11 cellular contexts compared by ENCODE assay signal in genomic region chr17:61000911-61001310, GRCh38.
DNase-seq lines count a peak whose midpoint lies in the region; TF ChIP-seq lines count a peak whose summit lies in the region.
"Had no signal": no experiment of that assay in that cellular context is flagged by ENCODE, and none has a peak within 500 bp of the region (broad histone marks: within the 10 kb centered on the region; RNA-seq: fewer than 3 reads in every experiment).

No MANE protein-coding gene starts in this region.

- no peak overlapping the region for H2AFZ ChIP-seq in neural progenitor cell (replicated peaks)

- H4K20me1 ChIP-seq in neural progenitor cell (ENCODE audit: low read depth) = no peaks in the 10 kb centered on the region

- no peaks in the 10 kb centered on the region for H3K27me3 ChIP-seq in neural progenitor cell
- no peaks in the 10 kb centered on the region for H3K27me3 ChIP-seq in esophagus muscularis mucosa

- TF ChIP-seq CTCF in GM12864 (IDR thresholded peaks at IDR 0.05; ENCODE audit: low read depth, low read length, missing control alignments) = peak; percentile 3
- peak; percentile 63 for TF ChIP-seq CTCF in choroid plexus epithelial cell (conservative IDR thresholded peaks at IDR 0.05; ENCODE audit: low read depth, low read length)
- peak; percentile 47 for TF ChIP-seq CTCF in neural progenitor cell (IDR thresholded peaks at IDR 0.05)
- peak in 1 of 3 experiments; percentile 18 for TF ChIP-seq CTCF in esophagus muscularis mucosa (IDR thresholded peaks at IDR 0.05)

- H3K9ac ChIP-seq in neural progenitor cell = no peak overlapping the region

- H3K4me2 ChIP-seq in neural progenitor cell = no peak overlapping the region

- no peaks in the 10 kb centered on the region for H3F3A ChIP-seq in neural progenitor cell (ENCODE audit: low read depth)

- DNase-seq in GM12864 (ENCODE audit: low read depth) = no peak
- DNase-seq in NCI-H460 (ENCODE audit: extremely low read depth, low read depth) = peak; percentile 81
- DNase-seq in choroid plexus epithelial cell (ENCODE audit: low read depth) = peak; percentile 73
- peak; percentile 45 for DNase-seq in neural progenitor cell (ENCODE audit: low spot score)
- no peak for DNase-seq in stimulated activated CD4-positive, alpha-beta T cell treated with anti-CD3 and anti-CD28 coated beads, Interleukin-2, amount 100 ng/mL, for 24 hours
- DNase-seq in activated T-helper 1 cell treated with anti-CD3 and anti-CD28 coated beads, Interleukin-12 subunit alpha, Interleukin-12 subunit beta, Interleukin-2, Interleukin-4 antibody, amounts not matched to agents 30 ng/mL and 10 ng/mL and 1 ng/mL, durations not matched to agents 14 hours and 24 hours and 36 hours (ENCODE audit: low spot score) = no peak
- no peak for DNase-seq in esophagus muscularis mucosa (ENCODE audit: extremely low spot score)
- DNase-seq: activated CD8-positive, alpha-beta T cell treated with anti-CD3 and anti-CD28 coated beads, Interleukin-2, amount 10 ng/mL, durations not matched to agents 7 days and 5 days; cerebellar nuclear complex; islet precursor cell had no signal

- 39% methylated on average over 2 of the region's 2 CpGs for WGBS in esophagus muscularis mucosa

- intact Hi-C loops in activated T-helper 1 cell treated with anti-CD3 and anti-CD28 coated beads, Interleukin-12 subunit alpha, Interleukin-12 subunit beta, Interleukin-2, Interleukin-4 antibody, amounts not matched to agents 30 ng/mL and 10 ng/mL and 1 ng/mL, durations not matched to agents 14 hours and 24 hours and 36 hours (cut with micrococcal nuclease) = loop anchor here (5.0 to 10.0 kb wide), 2 partner anchors 406 to 454 kb away; partner anchors contain the start of gene TBX4
- intact Hi-C loops in esophagus muscularis mucosa (cut with DNase I) = loop anchor here (5.0 kb wide), 1 partner anchor 391 kb away; no protein-coding TSS in a partner anchor

- no peak overlapping the region for H3K27ac ChIP-seq in neural progenitor cell
- no peak overlapping the region for H3K27ac ChIP-seq in esophagus muscularis mucosa (replicated peaks in 1 of 4)

- no peaks in the 10 kb centered on the region for H3K9me3 ChIP-seq in neural progenitor cell (ENCODE audit: low read depth)
- H3K9me3 ChIP-seq in esophagus muscularis mucosa = no peaks in the 10 kb centered on the region

- no peaks in the 10 kb centered on the region for H3K36me3 Mint-ChIP-seq in neural progenitor cell
- peaks cover 2% of the 10 kb centered on the region for H3K36me3 Mint-ChIP-seq in activated T-helper 1 cell treated with anti-CD3 and anti-CD28 coated beads, Interleukin-12 subunit alpha, Interleukin-12 subunit beta, Interleukin-2, Interleukin-4 antibody, amounts not matched to agents 30 ng/mL and 10 ng/mL and 1 ng/mL, durations not matched to agents 14 hours and 24 hours and 36 hours (ENCODE audit: low read depth)

- no peaks in the 10 kb centered on the region for H3K27me3 Mint-ChIP-seq in neural progenitor cell (ENCODE audit: insufficient read depth, low read depth)
- peaks cover 3% of the 10 kb centered on the region for H3K27me3 Mint-ChIP-seq in activated T-helper 1 cell treated with anti-CD3 and anti-CD28 coated beads, Interleukin-12 subunit alpha, Interleukin-12 subunit beta, Interleukin-2, Interleukin-4 antibody, amounts not matched to agents 30 ng/mL and 10 ng/mL and 1 ng/mL, durations not matched to agents 14 hours and 24 hours and 36 hours (ENCODE audit: insufficient read depth)
- H3K27me3 Mint-ChIP-seq: stimulated activated naive CD8-positive, alpha-beta T cell treated with anti-CD3 and anti-CD28 coated beads, Interleukin-15, Interleukin-2, amounts not matched to agents 100 ng/mL and 50 ng/mL, for 24 hours had no signal

- H3K4me1 ChIP-seq in neural progenitor cell = peaks cover 7% of the 10 kb centered on the region
- no peaks in the 10 kb centered on the region for H3K4me1 ChIP-seq in esophagus muscularis mucosa

- H3K27ac Mint-ChIP-seq in neural progenitor cell = no peak overlapping the region
- no peak overlapping the region for H3K27ac Mint-ChIP-seq in activated T-helper 1 cell treated with anti-CD3 and anti-CD28 coated beads, Interleukin-12 subunit alpha, Interleukin-12 subunit beta, Interleukin-2, Interleukin-4 antibody, amounts not matched to agents 30 ng/mL and 10 ng/mL and 1 ng/mL, durations not matched to agents 14 hours and 24 hours and 36 hours
- H3K27ac Mint-ChIP-seq: activated CD8-positive, alpha-beta T cell treated with anti-CD3 and anti-CD28 coated beads, Interleukin-2, amount 10 ng/mL, durations not matched to agents 7 days and 5 days; stimulated activated naive CD8-positive, alpha-beta T cell treated with anti-CD3 and anti-CD28 coated beads, Interleukin-15, Interleukin-2, amounts not matched to agents 100 ng/mL and 50 ng/mL, for 24 hours had no signal

- no peaks in the 10 kb centered on the region for H3K4me1 Mint-ChIP-seq in neural progenitor cell
- H3K4me1 Mint-ChIP-seq in activated T-helper 1 cell treated with anti-CD3 and anti-CD28 coated beads, Interleukin-12 subunit alpha, Interleukin-12 subunit beta, Interleukin-2, Interleukin-4 antibody, amounts not matched to agents 30 ng/mL and 10 ng/mL and 1 ng/mL, durations not matched to agents 14 hours and 24 hours and 36 hours (ENCODE audit: low read depth) = peaks cover 4% of the 10 kb centered on the region

- no peak for TF ChIP-seq POLR2A in esophagus muscularis mucosa (IDR thresholded peaks at IDR 0.05; ENCODE audit: low read depth)

- TF ChIP-seq EP300 in esophagus muscularis mucosa (IDR thresholded peaks at IDR 0.05) = no peak

- no peaks in the 10 kb centered on the region for H3K79me2 ChIP-seq in neural progenitor cell (ENCODE audit: low read depth)

- H3K4me3 Mint-ChIP-seq in neural progenitor cell = no peak overlapping the region
- H3K4me3 Mint-ChIP-seq in activated T-helper 1 cell treated with anti-CD3 and anti-CD28 coated beads, Interleukin-12 subunit alpha, Interleukin-12 subunit beta, Interleukin-2, Interleukin-4 antibody, amounts not matched to agents 30 ng/mL and 10 ng/mL and 1 ng/mL, durations not matched to agents 14 hours and 24 hours and 36 hours = no peak overlapping the region
- H3K4me3 Mint-ChIP-seq: activated CD8-positive, alpha-beta T cell treated with anti-CD3 and anti-CD28 coated beads, Interleukin-2, amount 10 ng/mL, durations not matched to agents 7 days and 5 days; stimulated activated naive CD8-positive, alpha-beta T cell treated with anti-CD3 and anti-CD28 coated beads, Interleukin-15, Interleukin-2, amounts not matched to agents 100 ng/mL and 50 ng/mL, for 24 hours had no signal

- H3K9me3 Mint-ChIP-seq in neural progenitor cell = no peaks in the 10 kb centered on the region
- H3K9me3 Mint-ChIP-seq in activated T-helper 1 cell treated with anti-CD3 and anti-CD28 coated beads, Interleukin-12 subunit alpha, Interleukin-12 subunit beta, Interleukin-2, Interleukin-4 antibody, amounts not matched to agents 30 ng/mL and 10 ng/mL and 1 ng/mL, durations not matched to agents 14 hours and 24 hours and 36 hours = peaks cover 3% of the 10 kb centered on the region

- H3K4me3 ChIP-seq in GM12864 (ENCODE audit: low read depth, low read length) = no peak overlapping the region
- H3K4me3 ChIP-seq in choroid plexus epithelial cell (ENCODE audit: low read depth, low read length) = no peak overlapping the region
- no peak overlapping the region for H3K4me3 ChIP-seq in neural progenitor cell
- no peak overlapping the region for H3K4me3 ChIP-seq in esophagus muscularis mucosa

- H3K36me3 ChIP-seq in neural progenitor cell = no peaks in the 10 kb centered on the region
- no peaks in the 10 kb centered on the region for H3K36me3 ChIP-seq in esophagus muscularis mucosa

Comparison
In these comparisons a context has a peak if more than half of its experiments do, and no peak if none do; other contexts are left out.
1. DNase-seq: peak in NCI-H460 (single experiment), choroid plexus epithelial cell (single experiment) and neural progenitor cell (single experiment); none in GM12864 (single experiment), stimulated activated CD4-positive, alpha-beta T cell treated with anti-CD3 and anti-CD28 coated beads, Interleukin-2, amount 100 ng/mL, for 24 hours (0 of 2), activated T-helper 1 cell treated with anti-CD3 and anti-CD28 coated beads, Interleukin-12 subunit alpha, Interleukin-12 subunit beta, Interleukin-2, Interleukin-4 antibody, amounts not matched to agents 30 ng/mL and 10 ng/mL and 1 ng/mL, durations not matched to agents 14 hours and 24 hours and 36 hours (single experiment) and esophagus muscularis mucosa (single experiment).